8 cellular contexts compared by ENCODE assay signal in the genomic region with DNA sequence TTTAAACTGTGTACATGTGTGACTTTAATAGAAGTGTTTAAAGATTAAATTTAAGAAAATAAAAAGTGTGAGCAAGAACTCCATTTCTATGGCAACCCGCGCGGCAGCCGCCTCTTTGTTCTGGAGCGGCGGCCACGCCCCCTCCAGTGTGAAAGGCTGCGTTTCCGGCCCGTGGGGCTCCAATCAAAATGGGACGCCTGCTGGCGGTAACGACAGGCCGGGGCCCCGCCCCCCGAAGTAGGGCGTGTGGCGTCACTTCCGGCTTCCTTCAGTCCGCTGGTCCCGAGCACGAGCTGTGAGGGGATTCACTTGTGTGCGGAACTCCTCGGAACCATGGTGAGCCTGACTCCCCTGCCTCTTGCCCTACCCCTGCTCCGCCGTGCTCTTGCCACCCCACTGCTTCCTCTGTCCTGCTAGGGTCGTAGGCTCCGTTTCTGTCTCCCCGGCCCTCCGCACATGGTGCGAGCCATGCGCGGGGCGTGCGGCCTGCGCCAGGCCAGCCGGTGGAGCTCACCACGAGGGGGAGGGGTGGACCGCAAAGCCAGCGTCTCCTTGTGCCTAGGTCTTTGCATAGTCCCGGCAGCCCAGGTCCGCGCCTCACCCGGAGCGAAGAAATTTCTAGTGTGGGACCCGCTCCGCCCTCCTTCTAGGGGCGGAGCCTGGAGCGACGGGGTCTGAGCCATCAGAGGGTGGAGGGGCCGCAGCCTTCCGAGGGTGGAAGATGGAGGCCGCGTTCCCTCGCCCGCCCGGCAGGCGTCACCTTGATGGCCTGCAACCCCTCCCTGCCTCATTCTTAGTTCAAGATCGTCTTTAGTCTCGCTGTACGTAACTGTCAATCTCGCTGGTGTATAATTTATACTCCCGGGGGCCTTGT. TPM values are rescaled to one million over a fixed set of nuclear protein-coding genes. Genes with fewer than 3 reads are reported as not detected.
DNase-seq lines count a peak whose midpoint lies in the region; ATAC-seq and TF ChIP-seq lines count a peak whose summit lies in the region.

Gene CCT2, plus strand, starts transcription at position 271 of the 874 bp plus-strand sequence. Its CDS starts 63 bp downstream, at position 334.

- CTCF ChIA-PET in PC-9 (lab: Charles Lee) = interaction anchor here (0.6 kb wide), 1 partner anchor 27 kb away, joined by 4 read pairs; no protein-coding TSS in a partner anchor

- in situ Hi-C loops in KBM-7 (cut with MboI; ENCODE audit: low pct_unique_long_range_greater_than_20kb, low sequenced_read_pairs) = no loop called here

- H3K79me2 ChIP-seq in PC-9 (ENCODE audit: low read depth) = peaks cover 47% of the 10 kb centered on the region

- H3K27me3 ChIP-seq in PC-9 (ENCODE audit: insufficient read depth, low read depth) = no peaks in the 10 kb centered on the region
- H3K27me3 ChIP-seq in mucosa of rectum (ENCODE audit: control insufficient read depth in 2 of 2, insufficient read depth in 2 of 2, low read length in 2 of 2) = no peaks in the 10 kb centered on the region

- H3K36me3 ChIP-seq in PC-9 (ENCODE audit: low read depth) (peaks cover 43% of the 10 kb centered on the region), mucosa of rectum (ENCODE audit: control insufficient read depth in 2 of 2, insufficient read depth in 2 of 2, low read length in 2 of 2) (peaks cover 35% of the 10 kb centered on the region in 2 donors)

- H3K4me1 ChIP-seq in PC-9 (replicated peaks; ENCODE audit: insufficient read depth) (peaks cover 13% of the 10 kb centered on the region; the same call in 1 of the 2 replicates), mucosa of rectum (ENCODE audit: control insufficient read depth in 2 of 2, insufficient read depth in 2 of 2, low read length in 2 of 2) (peaks cover 2 to 4% of the 10 kb centered on the region in 2 donors)

- POLR2A ChIA-PET in PC-9 (lab: Charles Lee; ENCODE audit: unreplicated experiment) = interaction anchor here (0.5 to 0.7 kb wide), 4 partner anchors 9 to 1542 kb away, joined by 3 to 7 read pairs (median 3); no protein-coding TSS in a partner anchor

- H3F3A ChIP-seq in PC-9 (ENCODE audit: insufficient read depth, low read depth) = peaks cover 6% of the 10 kb centered on the region; the same call in 1 of the 2 replicates

- H3K4me2 ChIP-seq in PC-9 = peak within 1 kb of the TSS; percentile 97

- H3K9me3 ChIP-seq in PC-9 (ENCODE audit: insufficient read depth, low read depth) = no peaks in the 10 kb centered on the region
- H3K9me3 ChIP-seq in mucosa of rectum (ENCODE audit: control insufficient read depth in 2 of 2, low read length in 2 of 2) = no peaks in the 10 kb centered on the region

- H3K27ac ChIP-seq in PC-9 = peak within 1 kb of the TSS; percentile 82
- H3K27ac ChIP-seq in mucosa of rectum (ENCODE audit: low read depth in 2 of 2, low read length in 2 of 2) = peak within 1 kb of the TSS; percentile 89 to 93

- TF ChIP-seq CTCF in PC-9 (conservative IDR thresholded peaks at IDR 0.05) (no peak; the same call in 1 of the 2 replicates), epithelial cell of proximal tubule (conservative IDR thresholded peaks at IDR 0.05; ENCODE audit: low read depth, low read length) (peak; percentile 44)

- BruUV-seq in PC-9 (replicated peaks; lab: Mats Ljungman, UMichigan) = TSS peak; percentile 88

- peak within 1 kb of the TSS; percentile 97 for H3K9ac ChIP-seq in mucosa of rectum (ENCODE audit: low read depth in 1 of 2, low read length in 2 of 2)

- intact Hi-C loops in PC-9 (cut with micrococcal nuclease; ENCODE audit: unreplicated experiment) = loop anchor here (5.0 kb wide), 1 partner anchor 178 kb away; no protein-coding TSS in a partner anchor

- peaks cover 35% of the 10 kb centered on the region for H4K20me1 ChIP-seq in PC-9 (ENCODE audit: insufficient read depth)

- peak; percentile 97 for ATAC-seq in GM21717 (IDR thresholded peaks at IDR 0.05; ENCODE audit: unreplicated experiment)

- H3K4me3 ChIP-seq in PC-9 (peak within 1 kb of the TSS; percentile 77), epithelial cell of proximal tubule (ENCODE audit: low read depth, low read length) (peak within 1 kb of the TSS; percentile 97), mucosa of rectum (ENCODE audit: low read length in 2 of 2) (peak within 1 kb of the TSS; percentile 94 to 98)

- peak within 1 kb of the TSS; percentile 96 for H2AFZ ChIP-seq in PC-9

- H3K9me2 ChIP-seq in PC-9 (ENCODE audit: insufficient read depth) = no peaks in the 10 kb centered on the region

- DNase-seq in DMS79 (lab: John Stamatoyannopoulos, UW) = peak; percentile 63
- peak; percentile 96 for DNase-seq in KBM-7
- DNase-seq in PC-9 = peak; percentile 85 to 93
- peak; percentile 95 for DNase-seq in activated T-cell treated with anti-CD3 and anti-CD28 coated beads, Interleukin-2, amount 50 U/mL, for 1 hour
- peak; percentile 43 for DNase-seq in epithelial cell of proximal tubule (ENCODE audit: low read depth)
- peak; percentile 97 for DNase-seq in stimulated activated CD8-positive, alpha-beta memory T cell treated with anti-CD3 and anti-CD28 coated beads, Interleukin-4, amount 100 ng/mL, for 48 hours

RNA-seq across cellular contexts. Expression of gene CCT2, which starts in this region (rescaled TPM):
- 136 and 162 TPM in 2 replicates for total RNA-seq in PC-9 (2021)
- total RNA-seq in epithelial cell of proximal tubule = 279 and 426 TPM in 2 replicates

Comparison
In these comparisons a context has a peak if more than half of its experiments do, and no peak if none do; other contexts are left out.
1. Peak in every context shown above with its lines: DNase-seq, ATAC-seq, H3K4me3 ChIP-seq and H3K27ac ChIP-seq.
2. DNase-seq: peak in every context shown above with its lines; median percentile 97 in stimulated activated CD8-positive, alpha-beta memory T cell treated with anti-CD3 and anti-CD28 coated beads, Interleukin-4, amount 100 ng/mL, for 48 hours; 96 in KBM-7; 95 in activated T-cell treated with anti-CD3 and anti-CD28 coated beads, Interleukin-2, amount 50 U/mL, for 1 hour; 89 in PC-9; 63 in DMS79; 43 in epithelial cell of proximal tubule.